In genomic region chr2:241068136-241068941, GRCh38 we compare ENCODE assay signal across 21 cellular contexts. TPM values are rescaled to one million over a fixed set of nuclear protein-coding genes. Genes with fewer than 3 reads are reported as not detected.
DNase-seq lines count a peak whose midpoint lies in the region; ATAC-seq and TF ChIP-seq lines count a peak whose summit lies in the region.
"Had no signal": no experiment of that assay in that cellular context is flagged by ENCODE, and none has a peak within 500 bp of the region (broad histone marks: within the 10 kb centered on the region; RNA-seq: fewer than 3 reads in every experiment).

No MANE protein-coding gene starts in this region.

- H3K4me3 ChIP-seq in lower leg skin (ENCODE audit: low read depth, poor library complexity, severe bottlenecking) = no peak overlapping the region

- H3K27me3 Mint-ChIP-seq in activated CD4-positive, alpha-beta T cell treated with anti-CD3 and anti-CD28 coated beads, Interleukin-2, amount 10 ng/mL, durations not matched to agents 24 days and 14 days = no peaks in the 10 kb centered on the region
- no peaks in the 10 kb centered on the region for H3K27me3 Mint-ChIP-seq in activated CD4-positive, alpha-beta T cell treated with anti-CD3 and anti-CD28 coated beads for 36 hours
- H3K27me3 Mint-ChIP-seq in IgD-negative memory B cell (no peaks in the 10 kb centered on the region), mesothelial cell of epicardium (ENCODE audit: low read depth) (peaks cover 6% of the 10 kb centered on the region)
- H3K27me3 Mint-ChIP-seq: B cell had no signal

- DNase-seq in activated CD4-positive, alpha-beta T cell treated with anti-CD3 and anti-CD28 coated beads, Interleukin-2, amount 10 ng/mL, durations not matched to agents 24 days and 14 days = no peak
- no peak for DNase-seq in activated CD4-positive, alpha-beta T cell treated with anti-CD3 and anti-CD28 coated beads for 36 hours
- peak; percentile 11 to 77 for DNase-seq in lower leg skin (ENCODE audit: low spot score in 2 of 2)
- peak in 1 of 2 donors; percentile 26 for DNase-seq in stimulated activated effector memory CD8-positive, alpha-beta T cell treated with anti-CD3 and anti-CD28 coated beads, Interleukin-12 subunit alpha, Interleukin-12 subunit beta, amount 100 ng/mL, for 72 hours (ENCODE audit: low spot score in 2 of 2)
- no peak for DNase-seq in hypothalamus (lab: John Stamatoyannopoulos, UW)
- no peak for DNase-seq in mesothelial cell of epicardium (ENCODE audit: low spot score in 2 of 2, unreplicated experiment in 2 of 2)
- DNase-seq: 8988T; CD4-positive, CD25-positive, alpha-beta regulatory T cell; DMS153; GDM1; GOT3; KG1; NCI-H1105 treated with DMSO at 0.1 percent for 48 hours; NCI-H1694; NCI-H2107; NCI-H510A treated with DMSO at 0.1 percent for 48 hours; NCI-H774; Right ventricle myocardium superior had no signal

- TF ChIP-seq CTCF in lower leg skin (IDR thresholded peaks at IDR 0.05) (no peak), mesothelial cell of epicardium (IDR thresholded peaks at IDR 0.05; ENCODE audit: unreplicated experiment) (no peak)

- POLR2A ChIA-PET in activated CD4-positive, alpha-beta T cell treated with anti-CD3 and anti-CD28 coated beads for 36 hours (lab: Charles Lee) = no interaction called here

- TF ChIP-seq POLR2A in lower leg skin (IDR thresholded peaks at IDR 0.05) = no peak

- CTCF ChIA-PET in activated CD4-positive, alpha-beta T cell treated with anti-CD3 and anti-CD28 coated beads for 36 hours (lab: Charles Lee) = interaction anchor here (1.0 kb wide), 1 partner anchor 10 kb away, joined by 3 read pairs; no protein-coding TSS in a partner anchor

- peak overlapping the region; percentile 26 for H3K27ac Mint-ChIP-seq in activated CD4-positive, alpha-beta T cell treated with anti-CD3 and anti-CD28 coated beads, Interleukin-2, amount 10 ng/mL, durations not matched to agents 24 days and 14 days
- no peak overlapping the region for H3K27ac Mint-ChIP-seq in activated CD4-positive, alpha-beta T cell treated with anti-CD3 and anti-CD28 coated beads for 36 hours
- peak overlapping the region in 2 of 3 donors; percentile 50 to 82 for H3K27ac Mint-ChIP-seq in IgD-negative memory B cell
- peak overlapping the region; percentile 23 for H3K27ac Mint-ChIP-seq in stimulated activated effector memory CD8-positive, alpha-beta T cell treated with anti-CD3 and anti-CD28 coated beads, Interleukin-12 subunit alpha, Interleukin-12 subunit beta, amount 100 ng/mL, for 72 hours
- no peak overlapping the region for H3K27ac Mint-ChIP-seq in mesothelial cell of epicardium
- H3K27ac Mint-ChIP-seq: B cell had no signal

- WGBS in lower leg skin, 2 donors = 85 to 93% methylated on average over 23 to 25 of the region's 25 CpGs

- intact Hi-C loops in activated CD4-positive, alpha-beta T cell treated with anti-CD3 and anti-CD28 coated beads, Interleukin-2, amount 10 ng/mL, durations not matched to agents 24 days and 14 days (cut with micrococcal nuclease) = no loop called here
- intact Hi-C loops in activated CD4-positive, alpha-beta T cell treated with anti-CD3 and anti-CD28 coated beads for 36 hours (cut with DNase I, micrococcal nuclease) = no loop called here
- intact Hi-C loops in lower leg skin (cut with DNase I; ENCODE audit: low total_unique reads) = no loop called here

- H3K4me1 Mint-ChIP-seq in activated CD4-positive, alpha-beta T cell treated with anti-CD3 and anti-CD28 coated beads, Interleukin-2, amount 10 ng/mL, durations not matched to agents 24 days and 14 days = peaks cover 2% of the 10 kb centered on the region
- no peaks in the 10 kb centered on the region for H3K4me1 Mint-ChIP-seq in activated CD4-positive, alpha-beta T cell treated with anti-CD3 and anti-CD28 coated beads for 36 hours
- no peaks in the 10 kb centered on the region for H3K4me1 Mint-ChIP-seq in IgD-negative memory B cell
- peaks cover 8% of the 10 kb centered on the region for H3K4me1 Mint-ChIP-seq in stimulated activated effector memory CD8-positive, alpha-beta T cell treated with anti-CD3 and anti-CD28 coated beads, Interleukin-12 subunit alpha, Interleukin-12 subunit beta, amount 100 ng/mL, for 72 hours
- H3K4me1 Mint-ChIP-seq in mesothelial cell of epicardium = peaks cover 3% of the 10 kb centered on the region

- no peak for ATAC-seq in activated CD4-positive, alpha-beta T cell treated with anti-CD3 and anti-CD28 coated beads for 36 hours
- ATAC-seq in stimulated activated effector memory CD8-positive, alpha-beta T cell treated with anti-CD3 and anti-CD28 coated beads, Interleukin-12 subunit alpha, Interleukin-12 subunit beta, amount 100 ng/mL, for 72 hours = no peak
- ATAC-seq in HG03469 (IDR thresholded peaks at IDR 0.05; ENCODE audit: unreplicated experiment) = no peak

- H3K9me3 Mint-ChIP-seq in activated CD4-positive, alpha-beta T cell treated with anti-CD3 and anti-CD28 coated beads, Interleukin-2, amount 10 ng/mL, durations not matched to agents 24 days and 14 days = no peaks in the 10 kb centered on the region
- H3K9me3 Mint-ChIP-seq in activated CD4-positive, alpha-beta T cell treated with anti-CD3 and anti-CD28 coated beads for 36 hours (ENCODE audit: low read depth) = no peaks in the 10 kb centered on the region
- no peaks in the 10 kb centered on the region for H3K9me3 Mint-ChIP-seq in IgD-negative memory B cell
- no peaks in the 10 kb centered on the region for H3K9me3 Mint-ChIP-seq in stimulated activated effector memory CD8-positive, alpha-beta T cell treated with anti-CD3 and anti-CD28 coated beads, Interleukin-12 subunit alpha, Interleukin-12 subunit beta, amount 100 ng/mL, for 72 hours
- H3K9me3 Mint-ChIP-seq in mesothelial cell of epicardium = no peaks in the 10 kb centered on the region
- H3K9me3 Mint-ChIP-seq: CD4-positive, CD25-positive, alpha-beta regulatory T cell had no signal

- H3K4me3 Mint-ChIP-seq in activated CD4-positive, alpha-beta T cell treated with anti-CD3 and anti-CD28 coated beads, Interleukin-2, amount 10 ng/mL, durations not matched to agents 24 days and 14 days = no peak overlapping the region
- no peak overlapping the region for H3K4me3 Mint-ChIP-seq in activated CD4-positive, alpha-beta T cell treated with anti-CD3 and anti-CD28 coated beads for 36 hours
- H3K4me3 Mint-ChIP-seq in IgD-negative memory B cell (no peak overlapping the region), mesothelial cell of epicardium (no peak overlapping the region)
- no peak overlapping the region for H3K4me3 Mint-ChIP-seq in stimulated activated effector memory CD8-positive, alpha-beta T cell treated with anti-CD3 and anti-CD28 coated beads, Interleukin-12 subunit alpha, Interleukin-12 subunit beta, amount 100 ng/mL, for 72 hours
- H3K4me3 Mint-ChIP-seq: B cell; CD4-positive, CD25-positive, alpha-beta regulatory T cell had no signal

- no peaks in the 10 kb centered on the region for H3K36me3 Mint-ChIP-seq in activated CD4-positive, alpha-beta T cell treated with anti-CD3 and anti-CD28 coated beads, Interleukin-2, amount 10 ng/mL, durations not matched to agents 24 days and 14 days (ENCODE audit: low read depth)
- H3K36me3 Mint-ChIP-seq in activated CD4-positive, alpha-beta T cell treated with anti-CD3 and anti-CD28 coated beads for 36 hours (ENCODE audit: low read depth) = no peaks in the 10 kb centered on the region
- H3K36me3 Mint-ChIP-seq in IgD-negative memory B cell (no peaks in the 10 kb centered on the region), mesothelial cell of epicardium (no peaks in the 10 kb centered on the region)
- H3K36me3 Mint-ChIP-seq in stimulated activated effector memory CD8-positive, alpha-beta T cell treated with anti-CD3 and anti-CD28 coated beads, Interleukin-12 subunit alpha, Interleukin-12 subunit beta, amount 100 ng/mL, for 72 hours = peaks cover 4% of the 10 kb centered on the region

RNA-seq across cellular contexts. Expression of gene MTERF4, which starts 33.7 kb away (rescaled TPM):
- total RNA-seq in activated CD4-positive, alpha-beta T cell treated with anti-CD3 and anti-CD28 coated beads, Interleukin-2, amount 10 ng/mL, durations not matched to agents 24 days and 14 days = 39.3 and 43.9 TPM in 2 replicates
- total RNA-seq in activated CD4-positive, alpha-beta T cell treated with anti-CD3 and anti-CD28 coated beads for 36 hours = 10 to 100 TPM; 34.4 to 34.5 TPM
- 65.6 TPM for polyA plus RNA-seq in IgD-negative memory B cell
- total RNA-seq in lower leg skin (10 to 100 TPM; 26.4 to 58.2 (median 44.7) TPM), mesothelial cell of epicardium (47.9 to 55.9 TPM (median 53.7 TPM) in 3 replicates)

Comparison
In these comparisons a context has a peak if more than half of its experiments do, and no peak if none do; other contexts are left out.
1. H3K27ac Mint-ChIP-seq: peak in activated CD4-positive, alpha-beta T cell treated with anti-CD3 and anti-CD28 coated beads, Interleukin-2, amount 10 ng/mL, durations not matched to agents 24 days and 14 days (single experiment), IgD-negative memory B cell (2 of 3) and stimulated activated effector memory CD8-positive, alpha-beta T cell treated with anti-CD3 and anti-CD28 coated beads, Interleukin-12 subunit alpha, Interleukin-12 subunit beta, amount 100 ng/mL, for 72 hours (single experiment); none in activated CD4-positive, alpha-beta T cell treated with anti-CD3 and anti-CD28 coated beads for 36 hours (single experiment) and mesothelial cell of epicardium (single experiment).
2. DNase-seq: peak in lower leg skin (2 of 2); none in activated CD4-positive, alpha-beta T cell treated with anti-CD3 and anti-CD28 coated beads, Interleukin-2, amount 10 ng/mL, durations not matched to agents 24 days and 14 days (single experiment), activated CD4-positive, alpha-beta T cell treated with anti-CD3 and anti-CD28 coated beads for 36 hours (single experiment), hypothalamus (0 of 51) and mesothelial cell of epicardium (0 of 2).